23 cellular contexts compared by ENCODE assay signal in genomic region chr5:1079486-1079885, GRCh38.
"Had no signal": no experiment of that assay in that cellular context is flagged by ENCODE, and none has a peak within 500 bp of the region (broad histone marks: within the 10 kb centered on the region; RNA-seq: fewer than 3 reads in every experiment).

No MANE protein-coding gene starts in this region.

- H3K27me3 ChIP-seq: colonic mucosa, dorsolateral prefrontal cortex, esophagus muscularis mucosa, esophagus squamous epithelium, foreskin keratinocyte, gastrocnemius medialis, gastroesophageal sphincter, heart left ventricle, heart right ventricle had no signal

- H3K4me3 ChIP-seq: colonic mucosa, coronary artery, dorsolateral prefrontal cortex, esophagus muscularis mucosa, esophagus squamous epithelium, gastrocnemius medialis, gastroesophageal sphincter, heart left ventricle, heart right ventricle had no signal

- DNase-seq: colonic mucosa; cortex of kidney; dermis blood vessel endothelial cell; dorsolateral prefrontal cortex; effector CD4-positive, alpha-beta T cell; effector CD8-positive, alpha-beta T cell; effector memory CD4-positive, alpha-beta T cell; effector memory CD8-positive, alpha-beta T cell; endodermal cell; erythroblast; esophagus squamous epithelium; foreskin fibroblast; foreskin keratinocyte; foreskin melanocyte; gastrocnemius medialis; glutamatergic neuron; head of caudate nucleus; heart left ventricle; heart right ventricle had no signal

- H3K27ac ChIP-seq: colonic mucosa, coronary artery, dorsolateral prefrontal cortex, epithelial cell of prostate, esophagus muscularis mucosa, esophagus squamous epithelium, foreskin keratinocyte, gastrocnemius medialis, gastroesophageal sphincter, heart left ventricle, heart right ventricle had no signal

- H3K4me1 ChIP-seq: colonic mucosa, esophagus muscularis mucosa, esophagus squamous epithelium, foreskin keratinocyte, gastrocnemius medialis, gastroesophageal sphincter had no signal

- H3K9me3 ChIP-seq: colonic mucosa, esophagus muscularis mucosa, esophagus squamous epithelium, gastrocnemius medialis, gastroesophageal sphincter, heart left ventricle, heart right ventricle had no signal
